In the genomic region with DNA sequence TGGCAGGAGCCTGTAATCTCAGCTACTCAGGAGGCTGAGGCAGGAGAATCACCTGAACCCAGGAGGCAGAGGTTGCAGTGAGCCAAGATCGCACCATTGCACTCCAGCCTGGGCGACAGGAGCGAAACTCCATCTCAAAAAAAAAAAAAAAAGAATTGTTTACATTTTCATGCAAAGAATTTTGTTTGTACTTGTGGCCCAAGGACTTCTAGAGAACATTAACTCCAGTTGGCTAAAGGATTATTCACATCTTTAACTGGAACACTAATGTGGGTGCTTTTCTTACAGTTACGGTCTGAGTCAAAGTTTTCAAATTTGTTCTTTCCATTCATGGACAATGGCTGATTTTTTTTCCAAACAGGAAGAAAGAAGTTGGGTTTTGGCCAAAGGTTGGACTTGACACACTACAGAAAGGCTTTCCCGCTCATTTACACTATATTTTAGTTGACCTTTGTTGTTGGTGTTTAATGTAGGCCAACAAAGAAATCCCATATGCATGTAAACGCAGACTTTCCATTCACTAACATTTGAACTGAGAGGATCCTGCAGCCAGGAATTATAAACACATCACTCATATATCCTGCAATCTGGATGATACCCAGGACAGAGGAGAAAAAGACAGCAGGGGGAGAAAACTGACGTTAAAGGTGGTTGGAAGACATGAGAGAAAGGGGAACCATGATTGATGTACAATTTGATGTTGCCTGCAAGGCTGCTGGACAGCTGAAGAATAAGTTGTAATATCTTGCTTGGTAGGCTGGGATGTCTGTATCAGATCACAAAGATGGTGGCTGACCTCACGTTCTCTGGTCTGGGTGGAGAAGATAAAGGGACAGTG, we compare ENCODE assay signal across 33 cellular contexts. TPM values are rescaled to one million over a fixed set of nuclear protein-coding genes. Genes with fewer than 3 reads are reported as not detected.
DNase-seq lines count a peak whose midpoint lies in the region; ATAC-seq, FAIRE-seq and TF ChIP-seq lines count a peak whose summit lies in the region.
"Had no signal": no experiment of that assay in that cellular context is flagged by ENCODE, and none has a peak within 500 bp of the region (broad histone marks: within the 10 kb centered on the region; RNA-seq: fewer than 3 reads in every experiment).

No MANE protein-coding gene starts in this region.

- H3K4me3 Mint-ChIP-seq in stimulated activated naive CD8-positive, alpha-beta T cell treated with anti-CD3 and anti-CD28 coated beads, Interleukin-15, Interleukin-2, amounts not matched to agents 100 ng/mL and 50 ng/mL, for 24 hours = no peak overlapping the region
- H3K4me3 Mint-ChIP-seq: activated naive CD8-positive, alpha-beta T cell; central memory CD8-positive, alpha-beta T cell; dendritic cell treated with granulocyte-macrophage colony-stimulating factor and Interleukin-4, amounts not matched to agents 40 ng/mL and 50 ng/mL, for 4 days; nephron had no signal

- H3K79me2 ChIP-seq in OCI-LY1 (ENCODE audit: insufficient read depth, low read length) = peaks cover 96% of the 10 kb centered on the region

- H3K9me3 ChIP-seq in OCI-LY1 (ENCODE audit: low read length) = no peaks in the 10 kb centered on the region
- H3K9me3 ChIP-seq: esophagus squamous epithelium, heart right ventricle, mucosa of descending colon, ovary, upper lobe of left lung had no signal

- H3K27ac ChIP-seq in OCI-LY1 (ENCODE audit: low read depth, low read length, poor library complexity, severe bottlenecking) = peak overlapping the region; percentile 90
- H3K27ac ChIP-seq: heart right ventricle had no signal

- no peaks in the 10 kb centered on the region for H4K20me1 ChIP-seq in OCI-LY1 (ENCODE audit: insufficient read depth, low read length)

- no peak overlapping the region for H2AFZ ChIP-seq in OCI-LY1 (ENCODE audit: low read length)

- H3K4me1 Mint-ChIP-seq in stimulated activated naive CD8-positive, alpha-beta T cell treated with anti-CD3 and anti-CD28 coated beads, Interleukin-15, Interleukin-2, amounts not matched to agents 100 ng/mL and 50 ng/mL, for 24 hours (ENCODE audit: low read depth) = peaks cover 69% of the 10 kb centered on the region
- H3K4me1 Mint-ChIP-seq: central memory CD8-positive, alpha-beta T cell had no signal

- FAIRE-seq in bronchial epithelial cell (lab: Jason Lieb, UNC) (peak; percentile 64), urothelium cell line (lab: Jason Lieb, UNC) (peak; percentile 5)

- no peaks in the 10 kb centered on the region for H3K27me3 Mint-ChIP-seq in stimulated activated naive CD8-positive, alpha-beta T cell treated with anti-CD3 and anti-CD28 coated beads, Interleukin-15, Interleukin-2, amounts not matched to agents 100 ng/mL and 50 ng/mL, for 24 hours
- H3K27me3 Mint-ChIP-seq: activated naive CD8-positive, alpha-beta T cell had no signal

- peaks cover 100% of the 10 kb centered on the region for H3K4me1 ChIP-seq in OCI-LY1 (ENCODE audit: insufficient read depth, low read length, severe bottlenecking)
- H3K4me1 ChIP-seq: heart right ventricle had no signal

- H3K36me3 ChIP-seq in OCI-LY1 (ENCODE audit: insufficient read depth, low read length) (peaks cover 99% of the 10 kb centered on the region), bronchial epithelial cell (ENCODE audit: control insufficient read depth, insufficient read depth, low read length) (no peaks in the 10 kb centered on the region)
- H3K36me3 ChIP-seq: esophagus squamous epithelium, heart right ventricle, ovary, upper lobe of left lung had no signal

- no peak for TF ChIP-seq CTCF in OCI-LY1 (IDR thresholded peaks at IDR 0.05; ENCODE audit: low read length)
- no peak for TF ChIP-seq CTCF in bronchial epithelial cell (IDR thresholded peaks at IDR 0.05; ENCODE audit: insufficient read depth, low read length, severe bottlenecking)

- peak overlapping the region; percentile 69; the same call in 1 of the 2 replicates for H3K4me2 ChIP-seq in OCI-LY1 (ENCODE audit: low read length)
- H3K4me2 ChIP-seq: smooth muscle cell had no signal

- DNase-seq in stimulated activated naive CD8-positive, alpha-beta T cell treated with anti-CD3 and anti-CD28 coated beads, Interleukin-15, Interleukin-2, amounts not matched to agents 100 U/mL and 50 U/mL, for 24 hours = no peak
- no peak for DNase-seq in bronchial epithelial cell (ENCODE audit: low read depth)
- DNase-seq in urothelium cell line (ENCODE audit: low spot score) = no peak
- DNase-seq in GOT3 (lab: John Stamatoyannopoulos, UW) = no peak
- DNase-seq in NCI-H526 (lab: John Stamatoyannopoulos, UW) = no peak
- DNase-seq in NCI-H226 = no peak
- DNase-seq: activated CD4-positive, alpha-beta T cell treated with anti-CD3 and anti-CD28 coated beads, Interleukin-2, amount 50 U/mL, for 48 hours; activated CD4-positive, CD25-positive, alpha-beta regulatory T cell; activated CD8-positive, alpha-beta memory T cell treated with anti-CD3 and anti-CD28 coated beads, Interleukin-2, amount 50 U/mL, for 4 hours; DMS79; esophagus squamous epithelium; foreskin melanocyte; H7; heart right ventricle; mucosa of descending colon; NCI-H2081; NCI-H345; NCI-H82; ovary; PC-3; SHP77; stimulated activated CD4-positive, alpha-beta T cell treated with anti-CD3 and anti-CD28 coated beads, Interleukin-2, amount 100 ng/mL, for 24 hours; upper lobe of left lung had no signal

- H3K4me3 ChIP-seq in OCI-LY1 (ENCODE audit: low read depth, low read length, poor library complexity, severe bottlenecking) (no peak overlapping the region), bronchial epithelial cell (ENCODE audit: low read depth, low read length) (no peak overlapping the region)
- H3K4me3 ChIP-seq: esophagus squamous epithelium, heart right ventricle, lung, mucosa of descending colon, ovary, smooth muscle cell, upper lobe of left lung had no signal

- no peak for ATAC-seq in stimulated activated naive CD8-positive, alpha-beta T cell treated with anti-CD3 and anti-CD28 coated beads, Interleukin-15, Interleukin-2, amounts not matched to agents 100 U/mL and 50 U/mL, for 24 hours
- ATAC-seq: heart right ventricle, mucosa of descending colon, PC-3 had no signal

- peak overlapping the region; percentile 43 for H3K27ac Mint-ChIP-seq in stimulated activated naive CD8-positive, alpha-beta T cell treated with anti-CD3 and anti-CD28 coated beads, Interleukin-15, Interleukin-2, amounts not matched to agents 100 ng/mL and 50 ng/mL, for 24 hours
- H3K27ac Mint-ChIP-seq: activated naive CD8-positive, alpha-beta T cell; dendritic cell treated with granulocyte-macrophage colony-stimulating factor and Interleukin-4, amounts not matched to agents 40 ng/mL and 50 ng/mL, for 4 days had no signal

- no peaks in the 10 kb centered on the region for H3K9me2 ChIP-seq in OCI-LY1 (ENCODE audit: low read depth, low read length)

- H3K9ac ChIP-seq in OCI-LY1 (ENCODE audit: low read length) = no peak overlapping the region; the same call in 1 of the 2 replicates

- no peaks in the 10 kb centered on the region for H3K9me3 Mint-ChIP-seq in stimulated activated naive CD8-positive, alpha-beta T cell treated with anti-CD3 and anti-CD28 coated beads, Interleukin-15, Interleukin-2, amounts not matched to agents 100 ng/mL and 50 ng/mL, for 24 hours
- H3K9me3 Mint-ChIP-seq: central memory CD8-positive, alpha-beta T cell; dendritic cell treated with granulocyte-macrophage colony-stimulating factor and Interleukin-4, amounts not matched to agents 40 ng/mL and 50 ng/mL, for 4 days had no signal

- H3F3A ChIP-seq in OCI-LY1 (ENCODE audit: insufficient read depth, low read length) = peaks cover 7% of the 10 kb centered on the region; the same call in 1 of the 2 replicates

- peaks cover 7% of the 10 kb centered on the region for H3K36me3 Mint-ChIP-seq in stimulated activated naive CD8-positive, alpha-beta T cell treated with anti-CD3 and anti-CD28 coated beads, Interleukin-15, Interleukin-2, amounts not matched to agents 100 ng/mL and 50 ng/mL, for 24 hours (ENCODE audit: low read depth)
- H3K36me3 Mint-ChIP-seq: activated naive CD8-positive, alpha-beta T cell had no signal

- H3K27me3 ChIP-seq in OCI-LY1 (ENCODE audit: insufficient read depth, low read length) (no peaks in the 10 kb centered on the region), bronchial epithelial cell (ENCODE audit: control insufficient read depth, insufficient read depth, low read length) (no peaks in the 10 kb centered on the region)
- H3K27me3 ChIP-seq: esophagus squamous epithelium, ovary, upper lobe of left lung had no signal

RNA-seq across cellular contexts. Expression of gene POU2AF1, which starts 13.1 kb away (rescaled TPM):
- not detected in 2 replicates for total RNA-seq in bronchial epithelial cell
- total RNA-seq: A673, H7, M059J, PC-3, smooth muscle cell had no signal
